In the genomic region with DNA sequence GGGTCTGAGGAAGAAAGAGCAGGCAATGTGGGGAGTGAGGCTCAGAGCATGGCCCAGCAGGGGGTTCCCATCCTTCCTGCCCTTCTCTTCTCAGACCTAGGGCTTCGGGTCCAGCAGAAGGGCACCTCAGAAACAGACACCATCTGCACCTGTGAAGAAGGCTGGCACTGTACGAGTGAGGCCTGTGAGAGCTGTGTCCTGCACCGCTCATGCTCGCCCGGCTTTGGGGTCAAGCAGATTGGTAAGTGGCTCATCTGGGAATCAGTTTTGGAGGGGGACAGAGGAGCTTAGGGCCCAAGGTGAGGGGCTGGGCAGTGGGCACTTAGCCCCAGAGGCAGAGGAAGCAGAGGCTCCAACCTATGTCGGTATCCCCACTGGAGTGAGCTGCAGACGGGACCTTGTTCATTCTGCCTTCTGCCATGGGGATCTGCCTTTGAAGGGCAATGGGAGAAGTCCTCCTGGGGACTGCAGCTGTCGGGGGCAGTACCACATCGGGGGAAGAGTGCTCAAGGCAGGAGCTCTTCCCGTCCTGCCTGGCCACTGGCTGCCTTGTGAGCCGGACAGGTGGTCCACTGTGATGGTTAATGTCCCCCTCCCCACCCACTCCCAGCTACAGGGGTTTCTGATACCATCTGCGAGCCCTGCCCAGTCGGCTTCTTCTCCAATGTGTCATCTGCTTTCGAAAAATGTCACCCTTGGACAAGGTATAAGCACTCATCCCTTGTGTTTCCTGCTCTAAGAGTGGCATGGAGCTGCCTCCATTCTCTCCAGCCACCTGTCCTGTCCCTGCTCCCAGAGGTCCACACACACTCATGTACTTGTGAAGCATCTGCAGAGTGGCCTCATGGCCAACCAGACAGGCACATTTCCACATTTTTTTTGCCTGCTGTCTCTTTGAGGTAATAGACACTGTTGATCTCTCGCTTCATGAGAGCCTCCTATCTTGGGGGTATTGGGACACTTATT, we compare ENCODE assay signal across 1 cellular context.
A peak's percentile ranks its signal among the peaks of the same experiment; 100 is the strongest.
TF ChIP-seq lines count a peak whose summit lies in the region.

No MANE protein-coding gene starts in this region.

TF ChIP-seq in HepG2, 621 proteins besides CTCF, POLR2A, EP300 and RAD21:
- TF ChIP-seq KLF6 (CRISPR knock-in tag; IDR thresholded peaks at IDR 0.05) (no peak), ZBTB14 (CRISPR knock-in tag; IDR thresholded peaks at IDR 0.05) (no peak), ZBTB7A (CRISPR knock-in tag; IDR thresholded peaks at IDR 0.05) (0 out of 2 replicates have a peak, but pooled peaks have one; percentile 28), MAX (IDR thresholded peaks at IDR 0.05) (no peak), ZNF660 (CRISPR knock-in tag; IDR thresholded peaks at IDR 0.05; ENCODE audit: borderline replicate concordance, low read depth) (no peak), ZMYM4 (CRISPR knock-in tag; IDR thresholded peaks at IDR 0.05) (no peak), MTF2 (CRISPR knock-in tag; IDR thresholded peaks at IDR 0.05; ENCODE audit: borderline replicate concordance) (no peak), CBFB (CRISPR knock-in tag; IDR thresholded peaks at IDR 0.05) (no peak)
